In genomic region chr4:4761128-4761991, GRCh38 we compare ENCODE assay signal across 12 cellular contexts.
A peak's percentile ranks its signal among the peaks of the same experiment; 100 is the strongest.
DNase-seq lines count a peak whose midpoint lies in the region; ATAC-seq, FAIRE-seq and TF ChIP-seq lines count a peak whose summit lies in the region.
"Had no signal": no experiment of that assay in that cellular context is flagged by ENCODE, and none has a peak within 500 bp of the region (broad histone marks: within the 10 kb centered on the region; RNA-seq: fewer than 3 reads in every experiment).

No MANE protein-coding gene starts in this region.

- H3K4me2 ChIP-seq in GM12878 (ENCODE audit: control insufficient read depth, insufficient read depth): no peak overlapping the region

- H3K27ac ChIP-seq in GM12878 (ENCODE audit: control insufficient read depth, insufficient read depth) (no peak overlapping the region), mesodermal cell (ENCODE audit: low read depth, low read length, severe bottlenecking) (peak overlapping the region; percentile 62), ovary (no peak overlapping the region)
- H3K27ac ChIP-seq: vagina had no signal

- H3K36me3 ChIP-seq in GM12878 (ENCODE audit: control insufficient read depth in 2 of 2, insufficient read depth in 2 of 2, low read length in 1 of 2): no peaks in the 10 kb centered on the region
- no peaks in the 10 kb centered on the region for H3K36me3 ChIP-seq in mesodermal cell (ENCODE audit: control insufficient read depth, insufficient read depth, low read length)
- no peaks in the 10 kb centered on the region for H3K36me3 ChIP-seq in ovary
- H3K36me3 ChIP-seq: vagina had no signal

- ATAC-seq in GM12878 (peak; percentile 44), HG03442 (IDR thresholded peaks at IDR 0.05; ENCODE audit: unreplicated experiment) (no peak)

- no peak overlapping the region for H3K9ac ChIP-seq in GM12878 (ENCODE audit: control insufficient read depth, insufficient read depth, low read length)

- H3K9me3 ChIP-seq in GM12878 (replicated peaks; ENCODE audit: control insufficient read depth, insufficient read depth, low read length) (no peaks in the 10 kb centered on the region), mesodermal cell (ENCODE audit: control insufficient read depth, low read length) (no peaks in the 10 kb centered on the region), ovary (no peaks in the 10 kb centered on the region)
- H3K9me3 ChIP-seq: vagina had no signal

- TF ChIP-seq CTCF in D721Med (IDR thresholded peaks at IDR 0.05; ENCODE audit: insufficient read depth, missing control alignments) (peak; percentile 61), GM12878 (IDR thresholded peaks at IDR 0.05 in 2 of 3, conservative IDR thresholded peaks at IDR 0.05 in 1 of 3; ENCODE audit: control insufficient read depth in 2 of 3, extremely low read depth in 1 of 3, insufficient read depth in 1 of 3, low read depth in 3 of 3, low read length in 3 of 3) (peak; percentile 40 to 44 (median 42); a peak in 5 of 6 replicates), ovary (IDR thresholded peaks at IDR 0.05) (no peak)

- H3K79me2 ChIP-seq in GM12878 (ENCODE audit: control insufficient read depth, insufficient read depth, low read length): no peaks in the 10 kb centered on the region

- no peaks in the 10 kb centered on the region for H4K20me1 ChIP-seq in GM12878 (ENCODE audit: control insufficient read depth, insufficient read depth)

- peaks cover 34% of the 10 kb centered on the region for H3K4me1 ChIP-seq in GM12878 (ENCODE audit: control insufficient read depth, insufficient read depth, low read length)
- H3K4me1 ChIP-seq in mesodermal cell (ENCODE audit: control insufficient read depth, insufficient read depth, low read length, poor library complexity, severe bottlenecking): peaks cover 50% of the 10 kb centered on the region
- H3K4me1 ChIP-seq in ovary (ENCODE audit: insufficient read depth): no peaks in the 10 kb centered on the region
- H3K4me1 ChIP-seq: vagina had no signal

- POLR2A ChIA-PET in HEK293T (lab: Yijun Ruan, JAX) (no interaction called here), GM12878 (lab: Charles Lee) (interaction anchor here (0.7 to 0.8 kb wide), 2 partner anchors 270 to 455 kb away, joined by 3 read pairs; no protein-coding TSS in a partner anchor)

- H3K4me3 ChIP-seq in GM12878 (no peak overlapping the region), mesodermal cell (ENCODE audit: extremely low read depth, insufficient read depth, low read length, poor library complexity, severe bottlenecking) (no peak overlapping the region), ovary (no peak overlapping the region)
- H3K4me3 ChIP-seq: vagina had no signal

- RAD21 ChIA-PET in GM12878 (lab: Charles Lee; ENCODE audit: unreplicated experiment): interaction anchor here (0.6 to 1.9 kb wide), 6 partner anchors 68 to 821 kb away, joined by 3 to 6 read pairs (median 4); no protein-coding TSS in a partner anchor

- no peak for FAIRE-seq in D721Med (lab: Jason Lieb, UNC)
- FAIRE-seq in GM12878 (lab: Jason Lieb, UNC): no peak

- no peaks in the 10 kb centered on the region for H3K27me3 ChIP-seq in GM12878 (replicated peaks in 1 of 2; ENCODE audit: control insufficient read depth in 2 of 2, insufficient read depth in 2 of 2, low read length in 1 of 2)
- no peaks in the 10 kb centered on the region for H3K27me3 ChIP-seq in ovary
- H3K27me3 ChIP-seq: vagina had no signal

- CTCF ChIA-PET in HEK293T (lab: Yijun Ruan, JAX) (interaction anchor here (0.6 to 1.3 kb wide), 4 partner anchors 23 to 257 kb away, joined by 3 to 5 read pairs (median 4); no protein-coding TSS in a partner anchor), GM12878 (lab: Yijun Ruan, JAX) (interaction anchor here (0.6 to 2.4 kb wide), 18 partner anchors 12 to 1150 kb away, joined by 3 to 21 read pairs (median 4); no protein-coding TSS in a partner anchor)

- TF ChIP-seq POLR2A in GM12878 (IDR thresholded peaks at IDR 0.05; ENCODE audit: low read depth, low read length): no peak
- no peak for TF ChIP-seq POLR2A in ovary (IDR thresholded peaks at IDR 0.05)

- intact Hi-C loops in GM12878 (cut with micrococcal nuclease; ENCODE audit: unreplicated experiment) (no loop called here), ovary (cut with DNase I) (no loop called here)

- TF ChIP-seq EP300 in GM12878 (IDR thresholded peaks at IDR 0.05; ENCODE audit: borderline replicate concordance in 1 of 2, control insufficient read depth in 1 of 2, low read depth in 2 of 2, low read length in 2 of 2): no peak
- TF ChIP-seq EP300 in ovary (IDR thresholded peaks at IDR 0.05): no peak

- H2AFZ ChIP-seq in GM12878 (ENCODE audit: control insufficient read depth, low read depth, low read length): no peak overlapping the region

- no TSS peak for BruUV-seq in GM12878 (replicated peaks; lab: Mats Ljungman, UMichigan)

- DNase-seq in D721Med (ENCODE audit: insufficient read length, low spot score): no peak
- peak; percentile 35 for DNase-seq in HEK293T (ENCODE audit: extremely low spot score)
- no peak for DNase-seq in GM12878 (ENCODE audit: low read depth, low spot score)
- no peak for DNase-seq in activated naive CD4-positive, alpha-beta T cell (lab: John Stamatoyannopoulos, UW)
- DNase-seq in ovary: no peak
- no peak for DNase-seq in NCI-H2107 (lab: John Stamatoyannopoulos, UW)
- DNase-seq: activated CD4-positive, alpha-beta T cell treated with anti-CD3 and anti-CD28 coated beads for 1 hour; activated naive CD8-positive, alpha-beta T cell treated with anti-CD3 and anti-CD28 coated beads, Interleukin-2, amount 10 ng/mL, durations not matched to agents 7 days and 5 days; stimulated activated CD4-positive, alpha-beta T cell treated with anti-CD3 and anti-CD28 coated beads, Interleukin-4, amount 100 ng/mL, for 24 hours had no signal

- 73% methylated on average over 20 of the region's 20 CpGs for WGBS in GM12878 (ENCODE audit: insufficient coverage, insufficient replicate concordance, low lambda C conversion rate, missing lambda C conversion rate)
- 17 to 23% methylated on average over 13 to 18 of the region's 20 CpGs for WGBS in mesodermal cell (ENCODE audit: insufficient coverage in 2 of 2), 2 experiments
- WGBS in ovary, 3 donors: 77 to 89% (median 87%) methylated on average over 20 of the region's 20 CpGs

- in situ Hi-C loops in GM12878 (cut with MboI): loop anchor here (5.0 kb wide), 2 partner anchors 69 to 269 kb away; no protein-coding TSS in a partner anchor

- SMC1A ChIA-PET in GM12878 (lab: Charles Lee; ENCODE audit: uncharacterized antibody, unreplicated experiment): interaction anchor here (0.8 to 1.9 kb wide), 6 partner anchors 8 to 321 kb away, joined by 3 to 7 read pairs (median 4); no protein-coding TSS in a partner anchor

- peak; percentile 44 for TF ChIP-seq RAD21 in GM12878 (IDR thresholded peaks at IDR 0.05; ENCODE audit: insufficient read depth, low read depth, low read length)

TF ChIP-seq in HEK293T, 16 proteins besides CTCF, POLR2A, EP300 and RAD21:
- TF ChIP-seq CTBP1 (IDR thresholded peaks at IDR 0.05; ENCODE audit: borderline replicate concordance) (no peak), HDGF (IDR thresholded peaks at IDR 0.05; ENCODE audit: borderline replicate concordance) (no peak), L3MBTL2 (conservative IDR thresholded peaks at IDR 0.05) (no peak), ELF4 (IDR thresholded peaks at IDR 0.05) (no peak)
- TF ChIP-seq, protein P1, sequence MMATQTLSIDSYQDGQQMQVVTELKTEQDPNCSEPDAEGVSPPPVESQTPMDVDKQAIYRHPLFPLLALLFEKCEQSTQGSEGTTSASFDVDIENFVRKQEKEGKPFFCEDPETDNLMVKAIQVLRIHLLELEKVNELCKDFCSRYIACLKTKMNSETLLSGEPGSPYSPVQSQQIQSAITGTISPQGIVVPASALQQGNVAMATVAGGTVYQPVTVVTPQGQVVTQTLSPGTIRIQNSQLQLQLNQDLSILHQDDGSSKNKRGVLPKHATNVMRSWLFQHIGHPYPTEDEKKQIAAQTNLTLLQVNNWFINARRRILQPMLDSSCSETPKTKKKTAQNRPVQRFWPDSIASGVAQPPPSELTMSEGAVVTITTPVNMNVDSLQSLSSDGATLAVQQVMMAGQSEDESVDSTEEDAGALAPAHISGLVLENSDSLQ (IDR thresholded peaks at IDR 0.05): no peak

TF ChIP-seq in GM12878, 131 proteins besides CTCF, POLR2A, EP300 and RAD21:
- no peak for TF ChIP-seq MYB (IDR thresholded peaks at IDR 0.05; ENCODE audit: borderline replicate concordance, low read depth, low read length)
- TF ChIP-seq SMC3 (IDR thresholded peaks at IDR 0.05; ENCODE audit: borderline replicate concordance, low read length): 0 out of 2 replicates have a peak, but pooled peaks have one; percentile 19
- TF ChIP-seq SPI1 (IDR thresholded peaks at IDR 0.05; ENCODE audit: borderline replicate concordance, insufficient read depth, low read depth, low read length): no peak
TF ChIP-seq in GM12878: peak in this region for 1.

Comparison
In these comparisons a context has a peak if more than half of its experiments do, and no peak if none do; other contexts are left out.
1. CTCF ChIP-seq: peak in D721Med (single experiment) and GM12878 (3 of 3); none in ovary (0 of 3).